ENCODE assay signal across 2 cellular contexts in the genomic region with DNA sequence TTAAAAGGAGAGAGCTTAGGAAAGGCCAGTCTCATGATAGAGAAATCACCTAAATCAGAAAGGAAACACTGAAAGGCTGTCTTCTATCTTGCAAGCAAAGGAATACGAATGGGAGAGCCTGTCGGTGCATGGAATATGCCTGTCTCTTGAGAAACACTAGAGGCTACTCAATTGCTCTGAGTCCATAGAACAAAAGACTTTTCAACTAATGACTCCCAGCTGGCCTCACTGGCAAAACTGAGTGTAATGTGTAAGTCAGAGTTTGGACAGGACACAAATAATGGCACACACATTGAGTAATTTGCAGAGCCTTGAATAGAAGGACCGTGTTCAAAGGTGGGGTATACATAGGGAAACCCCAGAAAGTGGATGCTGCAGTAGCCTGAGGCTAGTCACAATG.
TF ChIP-seq lines count a peak whose summit lies in the region.

No MANE protein-coding gene starts in this region.

TF ChIP-seq in SK-N-SH treated with all-trans-retinoic acid at 6 μM for 48 hours, 23 proteins besides CTCF, POLR2A, EP300 and RAD21 (continued from another document):
- TF ChIP-seq, protein P1, sequence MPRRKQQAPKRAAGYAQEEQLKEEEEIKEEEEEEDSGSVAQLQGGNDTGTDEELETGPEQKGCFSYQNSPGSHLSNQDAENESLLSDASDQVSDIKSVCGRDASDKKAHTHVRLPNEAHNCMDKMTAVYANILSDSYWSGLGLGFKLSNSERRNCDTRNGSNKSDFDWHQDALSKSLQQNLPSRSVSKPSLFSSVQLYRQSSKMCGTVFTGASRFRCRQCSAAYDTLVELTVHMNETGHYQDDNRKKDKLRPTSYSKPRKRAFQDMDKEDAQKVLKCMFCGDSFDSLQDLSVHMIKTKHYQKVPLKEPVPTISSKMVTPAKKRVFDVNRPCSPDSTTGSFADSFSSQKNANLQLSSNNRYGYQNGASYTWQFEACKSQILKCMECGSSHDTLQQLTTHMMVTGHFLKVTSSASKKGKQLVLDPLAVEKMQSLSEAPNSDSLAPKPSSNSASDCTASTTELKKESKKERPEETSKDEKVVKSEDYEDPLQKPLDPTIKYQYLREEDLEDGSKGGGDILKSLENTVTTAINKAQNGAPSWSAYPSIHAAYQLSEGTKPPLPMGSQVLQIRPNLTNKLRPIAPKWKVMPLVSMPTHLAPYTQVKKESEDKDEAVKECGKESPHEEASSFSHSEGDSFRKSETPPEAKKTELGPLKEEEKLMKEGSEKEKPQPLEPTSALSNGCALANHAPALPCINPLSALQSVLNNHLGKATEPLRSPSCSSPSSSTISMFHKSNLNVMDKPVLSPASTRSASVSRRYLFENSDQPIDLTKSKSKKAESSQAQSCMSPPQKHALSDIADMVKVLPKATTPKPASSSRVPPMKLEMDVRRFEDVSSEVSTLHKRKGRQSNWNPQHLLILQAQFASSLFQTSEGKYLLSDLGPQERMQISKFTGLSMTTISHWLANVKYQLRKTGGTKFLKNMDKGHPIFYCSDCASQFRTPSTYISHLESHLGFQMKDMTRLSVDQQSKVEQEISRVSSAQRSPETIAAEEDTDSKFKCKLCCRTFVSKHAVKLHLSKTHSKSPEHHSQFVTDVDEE (CRISPR knock-in tag; IDR thresholded peaks at IDR 0.05): no peak
- TF ChIP-seq CSDC2 (CRISPR knock-in tag; IDR thresholded peaks at IDR 0.05): no peak
- no peak for TF ChIP-seq ZFP30 (CRISPR knock-in tag; IDR thresholded peaks at IDR 0.05)
- TF ChIP-seq SNAI2 (CRISPR knock-in tag; IDR thresholded peaks at IDR 0.05): no peak
- TF ChIP-seq BACH2 (CRISPR knock-in tag; IDR thresholded peaks at IDR 0.05; ENCODE audit: borderline replicate concordance): no peak
- TF ChIP-seq ZC3H10 (CRISPR knock-in tag; IDR thresholded peaks at IDR 0.05): no peak
- TF ChIP-seq, protein P2, sequence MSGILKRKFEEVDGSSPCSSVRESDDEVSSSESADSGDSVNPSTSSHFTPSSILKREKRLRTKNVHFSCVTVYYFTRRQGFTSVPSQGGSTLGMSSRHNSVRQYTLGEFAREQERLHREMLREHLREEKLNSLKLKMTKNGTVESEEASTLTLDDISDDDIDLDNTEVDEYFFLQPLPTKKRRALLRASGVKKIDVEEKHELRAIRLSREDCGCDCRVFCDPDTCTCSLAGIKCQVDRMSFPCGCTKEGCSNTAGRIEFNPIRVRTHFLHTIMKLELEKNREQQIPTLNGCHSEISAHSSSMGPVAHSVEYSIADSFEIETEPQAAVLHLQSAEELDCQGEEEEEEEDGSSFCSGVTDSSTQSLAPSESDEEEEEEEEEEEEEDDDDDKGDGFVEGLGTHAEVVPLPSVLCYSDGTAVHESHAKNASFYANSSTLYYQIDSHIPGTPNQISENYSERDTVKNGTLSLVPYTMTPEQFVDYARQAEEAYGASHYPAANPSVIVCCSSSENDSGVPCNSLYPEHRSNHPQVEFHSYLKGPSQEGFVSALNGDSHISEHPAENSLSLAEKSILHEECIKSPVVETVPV (CRISPR knock-in tag; IDR thresholded peaks at IDR 0.05): no peak
- no peak for TF ChIP-seq ZNF8 (CRISPR knock-in tag; IDR thresholded peaks at IDR 0.05)
- TF ChIP-seq OSR1 (CRISPR knock-in tag; IDR thresholded peaks at IDR 0.05): no peak
- no peak for TF ChIP-seq ZFP3 (CRISPR knock-in tag; IDR thresholded peaks at IDR 0.05)

TF ChIP-seq in SK-N-SH, 30 proteins besides CTCF, POLR2A, EP300 and RAD21 (continued from another document):
- TF ChIP-seq, protein P3, sequence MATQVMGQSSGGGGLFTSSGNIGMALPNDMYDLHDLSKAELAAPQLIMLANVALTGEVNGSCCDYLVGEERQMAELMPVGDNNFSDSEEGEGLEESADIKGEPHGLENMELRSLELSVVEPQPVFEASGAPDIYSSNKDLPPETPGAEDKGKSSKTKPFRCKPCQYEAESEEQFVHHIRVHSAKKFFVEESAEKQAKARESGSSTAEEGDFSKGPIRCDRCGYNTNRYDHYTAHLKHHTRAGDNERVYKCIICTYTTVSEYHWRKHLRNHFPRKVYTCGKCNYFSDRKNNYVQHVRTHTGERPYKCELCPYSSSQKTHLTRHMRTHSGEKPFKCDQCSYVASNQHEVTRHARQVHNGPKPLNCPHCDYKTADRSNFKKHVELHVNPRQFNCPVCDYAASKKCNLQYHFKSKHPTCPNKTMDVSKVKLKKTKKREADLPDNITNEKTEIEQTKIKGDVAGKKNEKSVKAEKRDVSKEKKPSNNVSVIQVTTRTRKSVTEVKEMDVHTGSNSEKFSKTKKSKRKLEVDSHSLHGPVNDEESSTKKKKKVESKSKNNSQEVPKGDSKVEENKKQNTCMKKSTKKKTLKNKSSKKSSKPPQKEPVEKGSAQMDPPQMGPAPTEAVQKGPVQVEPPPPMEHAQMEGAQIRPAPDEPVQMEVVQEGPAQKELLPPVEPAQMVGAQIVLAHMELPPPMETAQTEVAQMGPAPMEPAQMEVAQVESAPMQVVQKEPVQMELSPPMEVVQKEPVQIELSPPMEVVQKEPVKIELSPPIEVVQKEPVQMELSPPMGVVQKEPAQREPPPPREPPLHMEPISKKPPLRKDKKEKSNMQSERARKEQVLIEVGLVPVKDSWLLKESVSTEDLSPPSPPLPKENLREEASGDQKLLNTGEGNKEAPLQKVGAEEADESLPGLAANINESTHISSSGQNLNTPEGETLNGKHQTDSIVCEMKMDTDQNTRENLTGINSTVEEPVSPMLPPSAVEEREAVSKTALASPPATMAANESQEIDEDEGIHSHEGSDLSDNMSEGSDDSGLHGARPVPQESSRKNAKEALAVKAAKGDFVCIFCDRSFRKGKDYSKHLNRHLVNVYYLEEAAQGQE (IDR thresholded peaks at IDR 0.05; ENCODE audit: low read depth, low read length): no peak
- TF ChIP-seq, protein P4, sequence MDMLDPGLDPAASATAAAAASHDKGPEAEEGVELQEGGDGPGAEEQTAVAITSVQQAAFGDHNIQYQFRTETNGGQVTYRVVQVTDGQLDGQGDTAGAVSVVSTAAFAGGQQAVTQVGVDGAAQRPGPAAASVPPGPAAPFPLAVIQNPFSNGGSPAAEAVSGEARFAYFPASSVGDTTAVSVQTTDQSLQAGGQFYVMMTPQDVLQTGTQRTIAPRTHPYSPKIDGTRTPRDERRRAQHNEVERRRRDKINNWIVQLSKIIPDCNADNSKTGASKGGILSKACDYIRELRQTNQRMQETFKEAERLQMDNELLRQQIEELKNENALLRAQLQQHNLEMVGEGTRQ (IDR thresholded peaks at IDR 0.05; ENCODE audit: borderline replicate concordance, low read depth, low read length): no peak
- TF ChIP-seq JUND (IDR thresholded peaks at IDR 0.05): no peak
- TF ChIP-seq RXRA (IDR thresholded peaks at IDR 0.05; ENCODE audit: borderline replicate concordance, low read depth): no peak
- TF ChIP-seq USF1 (IDR thresholded peaks at IDR 0.05; ENCODE audit: borderline replicate concordance, low read depth): no peak
